In genomic region chr16:27591837-27592236, GRCh38 we compare ENCODE assay signal across 33 cellular contexts. TPM values are rescaled to one million over a fixed set of nuclear protein-coding genes. Genes with fewer than 3 reads are reported as not detected.
A peak's percentile ranks its signal among the peaks of the same experiment; 100 is the strongest.
DNase-seq lines count a peak whose midpoint lies in the region; ATAC-seq and TF ChIP-seq lines count a peak whose summit lies in the region.
"Had no signal": no experiment of that assay in that cellular context is flagged by ENCODE, and none has a peak within 500 bp of the region (broad histone marks: within the 10 kb centered on the region; RNA-seq: fewer than 3 reads in every experiment).

No MANE protein-coding gene starts in this region.

- no peaks in the 10 kb centered on the region for H3K9me2 ChIP-seq in SK-N-SH

- no peaks in the 10 kb centered on the region for H3K27me3 ChIP-seq in SK-N-SH (ENCODE audit: insufficient read depth)
- H3K27me3 ChIP-seq: BE2C; BLaER1; BLaER1 treated with 17β-estradiol and CSF1 and Interleukin-3, amounts not matched to agents 10 nM and 100 nM had no signal

- peak overlapping the region in 1 of 2 experiments; percentile 58; a peak in 2 of 4 replicates for H3K27ac ChIP-seq in SK-N-SH (ENCODE audit: low read depth in 2 of 2, low read length in 1 of 2)
- H3K27ac ChIP-seq: 22Rv1; A549; BLaER1; BLaER1 treated with 17β-estradiol and CSF1 and Interleukin-3, amounts not matched to agents 10 nM and 100 nM; C4-2B had no signal

- no peak for TF ChIP-seq RAD21 in SK-N-SH (IDR thresholded peaks at IDR 0.05; ENCODE audit: low read length)

- no peaks in the 10 kb centered on the region for H3K79me2 ChIP-seq in SK-N-SH (ENCODE audit: insufficient read depth)

- no peak for DNase-seq in SK-N-SH
- no peak for DNase-seq in mesothelial cell of epicardium (ENCODE audit: low spot score in 2 of 2, unreplicated experiment in 2 of 2)
- DNase-seq in nephron progenitor cell: no peak
- no peak for DNase-seq in HK-2 (ENCODE audit: unreplicated experiment)
- DNase-seq: 8988T; ACHN; AML-193; BE2C; C1 segment of cervical spinal cord; Caco-2; Calu3; CD4-positive, alpha-beta memory T cell; CD4-positive, alpha-beta T cell; CD4-positive, CD25-positive, alpha-beta regulatory T cell; CD8-positive, alpha-beta memory T cell; CD8-positive, alpha-beta T cell; COR-L47; DMS 273 treated with DMSO at 0.1 percent for 48 hours; DMS153; DMS53; DMS79; DMS79 treated with DMSO at 0.1 percent for 48 hours; DND-41; EL had no signal

- H3K4me1 ChIP-seq in SK-N-SH (ENCODE audit: control insufficient read depth in 1 of 2, insufficient read depth in 2 of 2, low read depth in 1 of 2, low read length in 1 of 2): peaks cover 0 to 9% of the 10 kb centered on the region in 2 experiments; a peak in 1 of 4 replicates
- H3K4me1 ChIP-seq: A549, BE2C, BLaER1, Caco-2 had no signal

- H3K9me3 ChIP-seq in SK-N-SH: peaks cover 4% of the 10 kb centered on the region; the same call in 1 of the 2 replicates
- H3K9me3 ChIP-seq: BE2C, Caco-2 had no signal

- TF ChIP-seq EP300 in SK-N-SH (IDR thresholded peaks at IDR 0.05; ENCODE audit: borderline replicate concordance in 1 of 2, low read depth in 1 of 2, low read length in 1 of 2): peak in 1 of 2 experiments; percentile 50; a peak in 2 of 4 replicates

- no peak overlapping the region for H3K4me3 Mint-ChIP-seq in mesothelial cell of epicardium
- no peak overlapping the region for H3K4me3 Mint-ChIP-seq in nephron progenitor cell
- H3K4me3 Mint-ChIP-seq: B cell; CD14-positive monocyte; CD4-positive, alpha-beta memory T cell; CD4-positive, alpha-beta T cell; CD4-positive, CD25-positive, alpha-beta regulatory T cell; CD8-positive, alpha-beta memory T cell; CD8-positive, alpha-beta T cell had no signal

- peaks cover 18% of the 10 kb centered on the region for H3K4me1 Mint-ChIP-seq in mesothelial cell of epicardium
- H3K4me1 Mint-ChIP-seq in nephron progenitor cell: peaks cover 36% of the 10 kb centered on the region
- H3K4me1 Mint-ChIP-seq: B cell; CD8-positive, alpha-beta memory T cell had no signal

- H3K4me3 ChIP-seq in SK-N-SH (ENCODE audit: low read depth in 2 of 2, low read length in 1 of 2): no peak overlapping the region
- H3K4me3 ChIP-seq: A549; BLaER1; BLaER1 treated with 17β-estradiol and CSF1 and Interleukin-3, amounts not matched to agents 10 nM and 100 nM had no signal

- H3K9ac ChIP-seq in SK-N-SH: no peak overlapping the region
- H3K9ac ChIP-seq: BLaER1; BLaER1 treated with 17β-estradiol and CSF1 and Interleukin-3, amounts not matched to agents 10 nM and 100 nM had no signal

- CTCF ChIA-PET in SK-N-SH (lab: Yijun Ruan, JAX): no interaction called here

- ATAC-seq in SK-N-SH treated with all-trans-retinoic acid at 6 μM for 48 hours (no peak), HG02852 (IDR thresholded peaks at IDR 0.05; ENCODE audit: unreplicated experiment) (no peak)
- ATAC-seq: A549; CD8-positive, alpha-beta T cell had no signal

- 93% methylated on average over 4 of the region's 4 CpGs for WGBS in SK-N-SH (ENCODE audit: low lambda C conversion rate)

- H3K9me3 Mint-ChIP-seq in mesothelial cell of epicardium: no peaks in the 10 kb centered on the region
- H3K9me3 Mint-ChIP-seq in nephron progenitor cell: peaks cover 12% of the 10 kb centered on the region
- H3K9me3 Mint-ChIP-seq: CD14-positive monocyte; CD4-positive, alpha-beta T cell had no signal

- H3K27ac Mint-ChIP-seq in mesothelial cell of epicardium (peak overlapping the region; percentile 14), nephron progenitor cell (peak overlapping the region; percentile 15)
- H3K27ac Mint-ChIP-seq: B cell; CD4-positive, alpha-beta memory T cell; CD4-positive, alpha-beta T cell; CD4-positive, CD25-positive, alpha-beta regulatory T cell; CD8-positive, alpha-beta T cell had no signal

- H3F3A ChIP-seq in SK-N-SH (replicated peaks; ENCODE audit: insufficient read depth): no peaks in the 10 kb centered on the region

- no peaks in the 10 kb centered on the region for H3K36me3 ChIP-seq in SK-N-SH (replicated peaks in 1 of 2; ENCODE audit: control insufficient read depth in 1 of 2, insufficient read depth in 2 of 2, low read length in 1 of 2)
- H3K36me3 ChIP-seq: BE2C, BLaER1 had no signal

- H3K27me3 Mint-ChIP-seq in mesothelial cell of epicardium (ENCODE audit: low read depth) (no peaks in the 10 kb centered on the region), nephron progenitor cell (ENCODE audit: low read depth, poor library complexity) (peaks cover 5% of the 10 kb centered on the region)
- H3K27me3 Mint-ChIP-seq: B cell; CD4-positive, alpha-beta memory T cell; CD4-positive, alpha-beta T cell; CD4-positive, CD25-positive, alpha-beta regulatory T cell; CD8-positive, alpha-beta memory T cell had no signal

- TF ChIP-seq CTCF in SK-N-SH (IDR thresholded peaks at IDR 0.05): no peak
- no peak for TF ChIP-seq CTCF in mesothelial cell of epicardium (IDR thresholded peaks at IDR 0.05; ENCODE audit: unreplicated experiment)
- TF ChIP-seq CTCF in nephron progenitor cell (IDR thresholded peaks at IDR 0.05): no peak

- peaks cover 10% of the 10 kb centered on the region for H3K36me3 Mint-ChIP-seq in mesothelial cell of epicardium
- peaks cover 33% of the 10 kb centered on the region for H3K36me3 Mint-ChIP-seq in nephron progenitor cell (ENCODE audit: low read depth)

- POLR2A ChIA-PET in SK-N-SH (lab: Yijun Ruan, JAX): no interaction called here

- no peak overlapping the region for H2AFZ ChIP-seq in SK-N-SH (ENCODE audit: low read depth)

- H3K4me2 ChIP-seq in SK-N-SH: no peak overlapping the region
- H3K4me2 ChIP-seq: A549; BLaER1; BLaER1 treated with 17β-estradiol and CSF1 and Interleukin-3, amounts not matched to agents 10 nM and 100 nM had no signal

- no peaks in the 10 kb centered on the region for H4K20me1 ChIP-seq in SK-N-SH (ENCODE audit: insufficient read depth)
- H4K20me1 ChIP-seq: BLaER1 had no signal

TF ChIP-seq in SK-N-SH, 30 proteins besides CTCF, POLR2A, EP300 and RAD21:
- TF ChIP-seq RCOR1 (IDR thresholded peaks at IDR 0.05; ENCODE audit: low read length) (peak; percentile 11; the same call in 1 of the 2 replicates), RXRA (IDR thresholded peaks at IDR 0.05; ENCODE audit: borderline replicate concordance, low read depth) (no peak), GATA2 (CRISPR knock-in tag; IDR thresholded peaks at IDR 0.05) (peak; percentile 69; the same call in 1 of the 2 replicates)
- TF ChIP-seq, protein P1, sequence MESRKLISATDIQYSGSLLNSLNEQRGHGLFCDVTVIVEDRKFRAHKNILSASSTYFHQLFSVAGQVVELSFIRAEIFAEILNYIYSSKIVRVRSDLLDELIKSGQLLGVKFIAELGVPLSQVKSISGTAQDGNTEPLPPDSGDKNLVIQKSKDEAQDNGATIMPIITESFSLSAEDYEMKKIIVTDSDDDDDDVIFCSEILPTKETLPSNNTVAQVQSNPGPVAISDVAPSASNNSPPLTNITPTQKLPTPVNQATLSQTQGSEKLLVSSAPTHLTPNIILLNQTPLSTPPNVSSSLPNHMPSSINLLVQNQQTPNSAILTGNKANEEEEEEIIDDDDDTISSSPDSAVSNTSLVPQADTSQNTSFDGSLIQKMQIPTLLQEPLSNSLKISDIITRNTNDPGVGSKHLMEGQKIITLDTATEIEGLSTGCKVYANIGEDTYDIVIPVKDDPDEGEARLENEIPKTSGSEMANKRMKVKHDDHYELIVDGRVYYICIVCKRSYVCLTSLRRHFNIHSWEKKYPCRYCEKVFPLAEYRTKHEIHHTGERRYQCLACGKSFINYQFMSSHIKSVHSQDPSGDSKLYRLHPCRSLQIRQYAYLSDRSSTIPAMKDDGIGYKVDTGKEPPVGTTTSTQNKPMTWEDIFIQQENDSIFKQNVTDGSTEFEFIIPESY (IDR thresholded peaks at IDR 0.05; ENCODE audit: borderline replicate concordance, low read depth): no peak

TF ChIP-seq in SK-N-SH treated with all-trans-retinoic acid at 6 μM for 48 hours, 23 proteins besides CTCF, POLR2A, EP300 and RAD21:
- TF ChIP-seq ZC3H10 (CRISPR knock-in tag; IDR thresholded peaks at IDR 0.05): no peak
- TF ChIP-seq TOX (CRISPR knock-in tag; IDR thresholded peaks at IDR 0.05; ENCODE audit: borderline replicate concordance): no peak
- TF ChIP-seq SNAI2 (CRISPR knock-in tag; IDR thresholded peaks at IDR 0.05): no peak
- TF ChIP-seq ZFP3 (CRISPR knock-in tag; IDR thresholded peaks at IDR 0.05): no peak

RNA-seq across cellular contexts. Expression of gene KATNIP, which starts 41.9 kb away (rescaled TPM):
- polyA plus RNA-seq in SK-N-SH (2012; rRNA removed): 25.5 and 28.6 TPM in 2 replicates
- 8.9 and 9.8 TPM in 2 replicates for polyA plus RNA-seq in SK-N-SH (2012; cell fraction: cytosol; rRNA removed)
- 87.5 and 111 TPM in 2 replicates for polyA plus RNA-seq in SK-N-SH (2012; cell fraction: nucleus; rRNA removed)
- total RNA-seq in mesothelial cell of epicardium: 33.7 to 38.8 TPM (median 36.5 TPM) in 3 replicates

RNA-seq across cellular contexts. Expression of gene GTF3C1, which starts 42.1 kb away (rescaled TPM):
- polyA plus RNA-seq in SK-N-SH (2012; rRNA removed): 30.1 and 47.2 TPM in 2 replicates
- 21.3 and 28.8 TPM in 2 replicates for polyA plus RNA-seq in SK-N-SH (2012; cell fraction: cytosol; rRNA removed)
- polyA plus RNA-seq in SK-N-SH (2012; cell fraction: nucleus; rRNA removed): 84.5 and 107 TPM in 2 replicates
- total RNA-seq in mesothelial cell of epicardium: 120 to 131 TPM (median 123 TPM) in 3 replicates
